9 cellular contexts compared by ENCODE assay signal in the genomic region with DNA sequence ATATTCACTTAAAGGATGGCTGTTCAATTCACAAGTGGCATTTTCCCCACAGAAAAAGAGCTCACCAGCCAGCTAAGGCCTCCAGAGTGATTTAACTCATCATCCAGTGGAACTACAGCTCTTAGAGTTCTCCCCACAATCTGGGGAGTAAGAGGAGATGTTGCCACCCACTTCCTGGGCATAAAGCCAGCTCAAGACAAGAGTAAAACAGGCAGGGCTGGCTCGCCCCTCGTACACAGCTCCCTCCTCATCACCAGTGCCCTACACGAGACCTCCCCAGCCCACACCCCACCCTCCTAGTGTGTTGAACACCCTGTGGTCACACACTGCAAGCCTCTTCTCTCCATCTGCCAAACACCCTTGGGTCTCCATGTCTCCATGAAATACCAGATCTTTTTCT. TPM values are rescaled to one million over a fixed set of nuclear protein-coding genes. Genes with fewer than 3 reads are reported as not detected.
DNase-seq lines count a peak whose midpoint lies in the region; ATAC-seq, FAIRE-seq and TF ChIP-seq lines count a peak whose summit lies in the region.
"Had no signal": no experiment of that assay in that cellular context is flagged by ENCODE, and none has a peak within 500 bp of the region (broad histone marks: within the 10 kb centered on the region; RNA-seq: fewer than 3 reads in every experiment).

No MANE protein-coding gene starts in this region.

- intact Hi-C loops in pancreas (cut with DNase I), result no loop called here

- H3K36me3 ChIP-seq in pancreas, result peaks cover 0 to 60% (median 8%) of the 10 kb centered on the region in 3 donors

- H3K27me3 ChIP-seq in pancreas, result no peaks in the 10 kb centered on the region

- no peak overlapping the region for H3K4me3 ChIP-seq in pancreas

- no peaks in the 10 kb centered on the region for H3K9me3 ChIP-seq in pancreas

- ATAC-seq in pancreas, result peak; percentile 29 to 61 (median 42)
- ATAC-seq in stimulated activated naive CD8-positive, alpha-beta T cell treated with anti-CD3 and anti-CD28 coated beads, Interleukin-15, Interleukin-2, amounts not matched to agents 100 U/mL and 50 U/mL, for 24 hours, result no peak

- WGBS in pancreas, 2 donors, result 45 to 57% methylated on average over 3 of the region's 3 CpGs

- FAIRE-seq in pancreas (lab: Jason Lieb, UNC), result no peak

- TF ChIP-seq CTCF in pancreas (IDR thresholded peaks at IDR 0.05) (no peak), GM10266 (IDR thresholded peaks at IDR 0.05; ENCODE audit: control insufficient read depth, insufficient read depth, low read depth, missing control alignments) (no peak)

- no peak overlapping the region for H3K27ac ChIP-seq in pancreas

- H3K4me1 ChIP-seq in pancreas, result no peaks in the 10 kb centered on the region

- DNase-seq in EH (ENCODE audit: low read depth) (peak; percentile 80), NCI-H1105 treated with DMSO at 0.1 percent for 48 hours (lab: John Stamatoyannopoulos, UW) (peak; percentile 27), dedifferentiated amniotic fluid mesenchymal stem cell (ENCODE audit: extremely low spot score) (peak; percentile 80), pancreas (peak in 1 of 6 donors; percentile 22), pons (ENCODE audit: low spot score) (no peak), DMS114 treated with DMSO at 0.1 percent for 48 hours (lab: John Stamatoyannopoulos, UW; ENCODE audit: unreplicated experiment) (no peak), GM10266 (ENCODE audit: extremely low spot score) (no peak)
- DNase-seq in stimulated activated naive CD8-positive, alpha-beta T cell treated with anti-CD3 and anti-CD28 coated beads, Interleukin-15, Interleukin-2, amounts not matched to agents 100 U/mL and 50 U/mL, for 24 hours, result no peak
- DNase-seq: activated naive CD4-positive, alpha-beta T cell treated with Interleukin-2 at 50 U/mL for 16 hours had no signal

RNA-seq across cellular contexts. Expression of a gene that starts 47.2 kb away (rescaled TPM):
- total RNA-seq in pancreas, result 1 to 10 TPM; 1.4 to 4.4 (median 2.4) TPM
- under 1 TPM; 0.53 to 0.87 TPM for polyA plus RNA-seq in pancreas

Comparison
In these comparisons a context has a peak if more than half of its experiments do, and no peak if none do; other contexts are left out.
1. DNase-seq: peak in EH (single experiment), NCI-H1105 treated with DMSO at 0.1 percent for 48 hours (single experiment) and dedifferentiated amniotic fluid mesenchymal stem cell (single experiment); none in pons (single experiment), DMS114 treated with DMSO at 0.1 percent for 48 hours (single experiment), stimulated activated naive CD8-positive, alpha-beta T cell treated with anti-CD3 and anti-CD28 coated beads, Interleukin-15, Interleukin-2, amounts not matched to agents 100 U/mL and 50 U/mL, for 24 hours (single experiment) and GM10266 (single experiment).